26 cellular contexts compared by ENCODE assay signal in the genomic region with DNA sequence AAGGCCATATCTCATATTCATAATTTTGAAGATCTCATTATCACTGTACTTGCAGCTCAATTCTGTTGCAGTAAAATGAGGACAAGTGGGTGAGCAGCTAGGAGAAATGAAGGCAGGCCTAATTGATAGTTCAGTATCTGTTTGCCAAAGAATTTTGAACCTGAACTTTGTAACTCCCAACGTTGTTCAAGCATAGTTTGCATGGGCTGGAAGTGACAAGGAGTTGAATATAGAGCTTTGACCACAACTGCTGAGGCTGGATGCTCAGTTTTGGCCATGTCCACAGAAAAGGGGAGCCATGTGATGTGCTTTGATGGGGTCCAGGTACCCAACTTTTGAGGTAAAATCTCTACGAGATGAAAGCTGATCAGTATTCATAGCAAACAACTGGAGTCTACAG.
"Had no signal": no experiment of that assay in that cellular context is flagged by ENCODE, and none has a peak within 500 bp of the region (broad histone marks: within the 10 kb centered on the region; RNA-seq: fewer than 3 reads in every experiment).

No MANE protein-coding gene starts in this region.

- H3K4me3 ChIP-seq: stomach, suprapubic skin, testis, thoracic aorta, thyroid gland, tibial artery, tibial nerve, transverse colon, upper lobe of left lung, upper lobe of right lung, uterus, vagina had no signal

- H3K9me3 ChIP-seq: suprapubic skin, testis, thyroid gland, transverse colon, upper lobe of right lung, uterus, vagina had no signal

- H3K4me1 ChIP-seq: suprapubic skin, testis, tibial nerve, transverse colon, upper lobe of left lung, upper lobe of right lung had no signal

- DNase-seq: stimulated activated CD4-positive, alpha-beta T cell treated with anti-CD3 and anti-CD28 coated beads, Interleukin-2, amount 100 ng/mL, for 48 hours; stimulated activated CD4-positive, alpha-beta T cell treated with anti-CD3 and anti-CD28 coated beads, Interleukin-4, amount 100 ng/mL, for 1 hour; stimulated activated CD4-positive, alpha-beta T cell treated with anti-CD3 and anti-CD28 coated beads, Interleukin-4, amount 100 ng/mL, for 24 hours; stimulated activated CD4-positive, alpha-beta T cell treated with anti-CD3 and anti-CD28 coated beads, Interleukin-4, amount 100 ng/mL, for 4 hours; stimulated activated CD8-positive, alpha-beta memory T cell treated with anti-CD3 and anti-CD28 coated beads, Interleukin-4, amount 100 ng/mL, for 48 hours; stimulated activated naive B cell treated with anti-CD40 and anti-IgM and Interleukin-4, amounts not matched to agents 10 μg/mL and 1 μg/mL and 100 μg/mL, for 72 hours; stimulated activated naive CD4-positive, alpha-beta T cell; stimulated activated naive CD4-positive, alpha-beta T cell treated with Interleukin-2 at 50 U/mL for 16 hours; stimulated activated naive CD8-positive, alpha-beta T cell treated with anti-CD3 and anti-CD28 coated beads, Interleukin-15, amount 100 ng/mL, for 72 hours; stimulated activated naive CD8-positive, alpha-beta T cell treated with anti-CD3 and anti-CD28 coated beads, Interleukin-15, Interleukin-2, amounts not matched to agents 100 U/mL and 50 U/mL, for 24 hours; stomach; substantia nigra; testis; thyroid gland; tibial artery; transverse colon; trophoblast cell; upper lobe of left lung; upper lobe of right lung; uterus had no signal

- H3K27me3 ChIP-seq: stomach, suprapubic skin, testis, thyroid gland, tibial artery, tibial nerve, transverse colon, upper lobe of left lung, upper lobe of right lung, uterus, vagina had no signal

- H3K36me3 ChIP-seq: stomach, suprapubic skin, thoracic aorta, thyroid gland, tibial artery, tibial nerve, transverse colon, upper lobe of left lung, upper lobe of right lung, uterus, vagina had no signal

- H3K27ac ChIP-seq: stomach, suprapubic skin, testis, thoracic aorta, thyroid gland, tibial artery, tibial nerve, transverse colon, upper lobe of left lung, upper lobe of right lung, uterus, vagina had no signal

- ATAC-seq: stimulated activated effector memory CD8-positive, alpha-beta T cell treated with anti-CD3 and anti-CD28 coated beads, Interleukin-12 subunit alpha, Interleukin-12 subunit beta, amount 100 ng/mL, for 72 hours; stimulated activated memory B cell treated with anti-CD40 and anti-IgM and Interleukin-4, amounts not matched to agents 10 μg/mL and 1 μg/mL and 100 μg/mL, for 72 hours; stimulated activated naive B cell treated with anti-CD40 and anti-IgM and Interleukin-4, amounts not matched to agents 10 μg/mL and 1 μg/mL and 100 μg/mL, for 72 hours; stimulated activated naive CD8-positive, alpha-beta T cell treated with anti-CD3 and anti-CD28 coated beads, Interleukin-15, amount 100 ng/mL, for 72 hours; stimulated activated naive CD8-positive, alpha-beta T cell treated with anti-CD3 and anti-CD28 coated beads, Interleukin-15, Interleukin-2, amounts not matched to agents 100 U/mL and 50 U/mL, for 24 hours; upper lobe of right lung had no signal
